ENCODE assay signal across 17 cellular contexts in genomic region chr1:182293119-182293589, GRCh38.
"Had no signal": no experiment of that assay in that cellular context is flagged by ENCODE, and none has a peak within 500 bp of the region (broad histone marks: within the 10 kb centered on the region; RNA-seq: fewer than 3 reads in every experiment).

No MANE protein-coding gene starts in this region.

- H3K27ac ChIP-seq: brain microvascular endothelial cell, gastroesophageal sphincter, ovary, tibial artery had no signal

- H3K36me3 ChIP-seq: brain microvascular endothelial cell, gastroesophageal sphincter, ovary, tibial artery had no signal

- H3K27me3 ChIP-seq: brain microvascular endothelial cell, gastroesophageal sphincter, ovary, tibial artery had no signal

- H3K9me3 ChIP-seq: gastroesophageal sphincter, ovary, tibial artery had no signal

- DNase-seq: activated CD4-positive, alpha-beta T cell treated with anti-CD3 and anti-CD28 coated beads for 1 hour; activated T-cell treated with anti-CD3 and anti-CD28 coated beads, Interleukin-2, amount 50 U/mL, for 24 hours; aorta; brain microvascular endothelial cell; effector memory CD8-positive, alpha-beta T cell; islet precursor cell; left cardiac atrium; naive thymus-derived CD8-positive, alpha-beta T cell; ovary; stimulated activated CD4-positive, alpha-beta T cell treated with anti-CD3 and anti-CD28 coated beads, Interleukin-4, amount 100 ng/mL, for 24 hours; T-helper 1 cell; tibial artery had no signal

- ATAC-seq: activated naive CD4-positive, alpha-beta T cell treated with anti-CD3 and anti-CD28 coated beads, Interleukin-2, amount 50 U/mL, for 72 hours; activated T-helper 17 cell treated with anti-CD3 and anti-CD28 coated beads, Interleukin-2, amount 50 U/mL, for 72 hours; effector memory CD8-positive, alpha-beta T cell; esophagus mucosa; gastroesophageal sphincter; naive thymus-derived CD8-positive, alpha-beta T cell had no signal

- H3K4me3 ChIP-seq: gastroesophageal sphincter, lung, ovary, tibial artery had no signal
